In genomic region chr19:47429140-47429793, GRCh38 we compare ENCODE assay signal across 1 cellular context.
TF ChIP-seq lines count a peak whose summit lies in the region.

No MANE protein-coding gene starts in this region.

TF ChIP-seq in GM23338, 12 proteins besides CTCF, POLR2A, EP300 and RAD21 (continued from another document):
- TF ChIP-seq ZNF462 (CRISPR knock-in tag; IDR thresholded peaks at IDR 0.05) (no peak), ETS1 (IDR thresholded peaks at IDR 0.05) (no peak)
